21 cellular contexts compared by ENCODE assay signal in genomic region chr7:120723465-120724385, GRCh38.
DNase-seq lines count a peak whose midpoint lies in the region; ATAC-seq and TF ChIP-seq lines count a peak whose summit lies in the region.
"Had no signal": no experiment of that assay in that cellular context is flagged by ENCODE, and none has a peak within 500 bp of the region (broad histone marks: within the 10 kb centered on the region; RNA-seq: fewer than 3 reads in every experiment).

No MANE protein-coding gene starts in this region.

- H3K4me1 ChIP-seq in mesendoderm (ENCODE audit: control insufficient read depth, low read depth, low read length): no peaks in the 10 kb centered on the region
- H3K4me1 ChIP-seq: Caco-2 had no signal

- no peaks in the 10 kb centered on the region for H3K79me2 ChIP-seq in mesendoderm (ENCODE audit: control insufficient read depth, insufficient read depth, low read length)

- H3K4me2 ChIP-seq in mesendoderm (ENCODE audit: low read length): no peak overlapping the region

- H3K18ac ChIP-seq in mesendoderm (ENCODE audit: low read length): no peak overlapping the region

- H4K5ac ChIP-seq in mesendoderm (ENCODE audit: low read length): no peak overlapping the region

- H3K27ac ChIP-seq in C4-2B: peak overlapping the region; percentile 32; the same call in 1 of the 2 replicates
- H3K27ac ChIP-seq in mesendoderm (ENCODE audit: low read depth, low read length): no peak overlapping the region

- no CpG with 5 or more reads among the region's 1 CpG for WGBS in mesendoderm (ENCODE audit: extremely low coverage, insufficient coverage, low lambda C conversion rate)

- no peak overlapping the region for H3K27ac Mint-ChIP-seq in activated naive CD8-positive, alpha-beta T cell treated with anti-CD3 and anti-CD28 coated beads, Interleukin-2, amount 50 U/mL, for 24 hours
- H3K27ac Mint-ChIP-seq: B cell; CD4-positive, alpha-beta T cell had no signal

- ATAC-seq in GM18868 (IDR thresholded peaks at IDR 0.05; ENCODE audit: unreplicated experiment): peak; percentile 42
- no peak for ATAC-seq in activated naive CD8-positive, alpha-beta T cell treated with anti-CD3 and anti-CD28 coated beads, Interleukin-2, amount 50 U/mL, for 24 hours
- ATAC-seq in left colon: no peak
- ATAC-seq: Right ventricle myocardium inferior had no signal

- H3K36me3 Mint-ChIP-seq in activated naive CD8-positive, alpha-beta T cell treated with anti-CD3 and anti-CD28 coated beads, Interleukin-2, amount 50 U/mL, for 24 hours (ENCODE audit: low read depth): no peaks in the 10 kb centered on the region

- H2AK5ac ChIP-seq in mesendoderm (ENCODE audit: low read length): no peak overlapping the region

- no peak overlapping the region for H3K4me3 ChIP-seq in mesendoderm (ENCODE audit: low read length)

- TF ChIP-seq CTCF in C4-2B (conservative IDR thresholded peaks at IDR 0.05): no peak

- H2BK5ac ChIP-seq in mesendoderm (ENCODE audit: low read length): no peak overlapping the region

- no peaks in the 10 kb centered on the region for H3K4me1 Mint-ChIP-seq in activated naive CD8-positive, alpha-beta T cell treated with anti-CD3 and anti-CD28 coated beads, Interleukin-2, amount 50 U/mL, for 24 hours
- H3K4me1 Mint-ChIP-seq: B cell had no signal

- H3K9ac ChIP-seq in mesendoderm (ENCODE audit: low read length): no peak overlapping the region

- no peaks in the 10 kb centered on the region for H3K27me3 ChIP-seq in mesendoderm (ENCODE audit: insufficient read depth, low read length, poor library complexity)

- no peaks in the 10 kb centered on the region for H3K27me3 Mint-ChIP-seq in activated naive CD8-positive, alpha-beta T cell treated with anti-CD3 and anti-CD28 coated beads, Interleukin-2, amount 50 U/mL, for 24 hours
- H3K27me3 Mint-ChIP-seq: B cell; CD4-positive, alpha-beta T cell had no signal

- intact Hi-C loops in left colon (cut with DNase I, micrococcal nuclease): no loop called here

- H3K23ac ChIP-seq in mesendoderm (ENCODE audit: low read length): no peak overlapping the region

- no peak overlapping the region for H3K4me3 Mint-ChIP-seq in activated naive CD8-positive, alpha-beta T cell treated with anti-CD3 and anti-CD28 coated beads, Interleukin-2, amount 50 U/mL, for 24 hours
- H3K4me3 Mint-ChIP-seq: B cell; CD4-positive, alpha-beta T cell had no signal

- DNase-seq in HuH-7 (ENCODE audit: low spot score): peak; percentile 8
- DNase-seq in mesendoderm: no peak
- no peak for DNase-seq in activated naive CD8-positive, alpha-beta T cell treated with anti-CD3 and anti-CD28 coated beads, Interleukin-2, amount 50 U/mL, for 24 hours
- no peak for DNase-seq in NCI-H82 (lab: John Stamatoyannopoulos, UW)
- DNase-seq in SIG-M5 treated with dmso at 0.1 percent for 504 hours (lab: John Stamatoyannopoulos, UW; ENCODE audit: unreplicated experiment): no peak
- DNase-seq in left colon: no peak
- DNase-seq: 8988T; Caco-2; CD4-positive, alpha-beta T cell; GDM1; IMR-90; NCI-H1436; NCI-H2029 treated with DMSO at 0.1 percent for 48 hours; NCI-H2171 treated with DMSO at 0.1 percent for 48 hours; NCI-H446 treated with DMSO at 0.1 percent for 48 hours; NK-92 treated with Interleukin-12 subunit alpha and Interleukin-12 subunit beta, amount 100 ng/mL, for 24 hours; SW 1271 had no signal

- no peak overlapping the region for H4K8ac ChIP-seq in mesendoderm (ENCODE audit: low read depth, low read length)

- H3K4ac ChIP-seq in mesendoderm (ENCODE audit: low read depth, low read length): no peak overlapping the region

- H3K79me1 ChIP-seq in mesendoderm (ENCODE audit: low read length): no peaks in the 10 kb centered on the region

- H2BK15ac ChIP-seq in mesendoderm (replicated peaks; ENCODE audit: low read depth): peak overlapping the region; percentile 96

- H2BK120ac ChIP-seq in mesendoderm (ENCODE audit: low read depth, low read length): no peak overlapping the region

- H3K56ac ChIP-seq in mesendoderm (ENCODE audit: low read length): no peak overlapping the region

- no peaks in the 10 kb centered on the region for H3K9me3 Mint-ChIP-seq in activated naive CD8-positive, alpha-beta T cell treated with anti-CD3 and anti-CD28 coated beads, Interleukin-2, amount 50 U/mL, for 24 hours
- H3K9me3 Mint-ChIP-seq: CD4-positive, alpha-beta T cell had no signal

- no peaks in the 10 kb centered on the region for H3K36me3 ChIP-seq in mesendoderm (ENCODE audit: control insufficient read depth, insufficient read depth, low read length)
